Comparison of ENCODE assay signal across 22 cellular contexts in genomic region chr13:105537113-105537512, GRCh38.
"Had no signal": no experiment of that assay in that cellular context is flagged by ENCODE, and none has a peak within 500 bp of the region (broad histone marks: within the 10 kb centered on the region; RNA-seq: fewer than 3 reads in every experiment).

No MANE protein-coding gene starts in this region.

- H3K4me3 ChIP-seq: MG63, SJSA1, SK-N-MC had no signal

- H3K27ac ChIP-seq: SJSA1, SK-N-MC had no signal

- H3K27me3 ChIP-seq: MG63, SJSA1 had no signal

- FAIRE-seq: RCC 7860 had no signal

- H3K9me3 ChIP-seq: MG63, SJSA1 had no signal

- DNase-seq: IMR-90, Karpas-422, KG1, MG63, NCI-H1092 treated with DMSO at 0.1 percent for 48 hours, NCI-H1436, NCI-H187, NCI-H2029, NCI-H2081 treated with DMSO at 0.1 percent for 48 hours, NCI-H2171, NCI-H226, NCI-H446, NCI-H510A, NCI-H524 treated with DMSO at 0.1 percent for 48 hours, NCI-H69, NCI-H774, Right ventricle myocardium superior, RPMI8226, SIG-M5 had no signal

- H3K36me3 ChIP-seq: MG63, SJSA1 had no signal

- H3K4me1 ChIP-seq: SJSA1 had no signal
